ENCODE assay signal across 16 cellular contexts in genomic region chr2:129277611-129278010, GRCh38.
"Had no signal": no experiment of that assay in that cellular context is flagged by ENCODE, and none has a peak within 500 bp of the region (broad histone marks: within the 10 kb centered on the region; RNA-seq: fewer than 3 reads in every experiment).

No MANE protein-coding gene starts in this region.

- H3K27ac Mint-ChIP-seq: endodermal cell; naive thymus-derived CD4-positive, alpha-beta T cell; stimulated activated memory B cell treated with anti-CD40 and anti-IgM and Interleukin-4, amounts not matched to agents 10 μg/mL and 1 μg/mL and 100 μg/mL, for 72 hours had no signal

- H3K4me1 Mint-ChIP-seq: endodermal cell; naive thymus-derived CD4-positive, alpha-beta T cell; stimulated activated memory B cell treated with anti-CD40 and anti-IgM and Interleukin-4, amounts not matched to agents 10 μg/mL and 1 μg/mL and 100 μg/mL, for 72 hours had no signal

- H3K27ac ChIP-seq: cardiac muscle cell, neutrophil, parathyroid adenoma, tibial artery had no signal

- H3K4me3 Mint-ChIP-seq: endodermal cell; naive thymus-derived CD4-positive, alpha-beta T cell; stimulated activated memory B cell treated with anti-CD40 and anti-IgM and Interleukin-4, amounts not matched to agents 10 μg/mL and 1 μg/mL and 100 μg/mL, for 72 hours had no signal

- H3K36me3 ChIP-seq: cardiac muscle cell, neutrophil, tibial artery had no signal

- H3K36me3 Mint-ChIP-seq: naive thymus-derived CD4-positive, alpha-beta T cell; stimulated activated memory B cell treated with anti-CD40 and anti-IgM and Interleukin-4, amounts not matched to agents 10 μg/mL and 1 μg/mL and 100 μg/mL, for 72 hours had no signal

- H3K27me3 Mint-ChIP-seq: naive thymus-derived CD4-positive, alpha-beta T cell; stimulated activated memory B cell treated with anti-CD40 and anti-IgM and Interleukin-4, amounts not matched to agents 10 μg/mL and 1 μg/mL and 100 μg/mL, for 72 hours had no signal

- DNase-seq: activated CD4-positive, alpha-beta T cell treated with anti-CD3 and anti-CD28 coated beads, Interleukin-2, amount 50 U/mL, for 4 hours; activated naive CD4-positive, alpha-beta T cell treated with Interleukin-2 at 50 U/mL for 16 hours; activated T-cell treated with anti-CD3 and anti-CD28 coated beads for 4 hours; anterior cingulate cortex; endodermal cell; mucosa of descending colon; naive thymus-derived CD4-positive, alpha-beta T cell; stimulated activated CD4-positive, alpha-beta T cell treated with anti-CD3 and anti-CD28 coated beads, Interleukin-1b, Interleukin-23, amount 100 ng/mL, for 48 hours; T1000; tibial artery had no signal

- H3K4me3 ChIP-seq: cardiac muscle cell, mucosa of descending colon, tibial artery had no signal

- H3K27me3 ChIP-seq: cardiac muscle cell, neutrophil, tibial artery had no signal

- H3K9me3 ChIP-seq: mucosa of descending colon, neutrophil had no signal

- ATAC-seq: activated CD4-positive, CD25-positive, alpha-beta regulatory T cell treated with anti-CD3 and anti-CD28 coated beads, Interleukin-2, amount 50 U/mL, for 24 hours; left lobe of liver; mucosa of descending colon; naive thymus-derived CD4-positive, alpha-beta T cell; stimulated activated memory B cell treated with anti-CD40 and anti-IgM and Interleukin-4, amounts not matched to agents 10 μg/mL and 1 μg/mL and 100 μg/mL, for 72 hours had no signal

- H3K4me1 ChIP-seq: parathyroid adenoma, tibial artery had no signal
